In the genomic region with DNA sequence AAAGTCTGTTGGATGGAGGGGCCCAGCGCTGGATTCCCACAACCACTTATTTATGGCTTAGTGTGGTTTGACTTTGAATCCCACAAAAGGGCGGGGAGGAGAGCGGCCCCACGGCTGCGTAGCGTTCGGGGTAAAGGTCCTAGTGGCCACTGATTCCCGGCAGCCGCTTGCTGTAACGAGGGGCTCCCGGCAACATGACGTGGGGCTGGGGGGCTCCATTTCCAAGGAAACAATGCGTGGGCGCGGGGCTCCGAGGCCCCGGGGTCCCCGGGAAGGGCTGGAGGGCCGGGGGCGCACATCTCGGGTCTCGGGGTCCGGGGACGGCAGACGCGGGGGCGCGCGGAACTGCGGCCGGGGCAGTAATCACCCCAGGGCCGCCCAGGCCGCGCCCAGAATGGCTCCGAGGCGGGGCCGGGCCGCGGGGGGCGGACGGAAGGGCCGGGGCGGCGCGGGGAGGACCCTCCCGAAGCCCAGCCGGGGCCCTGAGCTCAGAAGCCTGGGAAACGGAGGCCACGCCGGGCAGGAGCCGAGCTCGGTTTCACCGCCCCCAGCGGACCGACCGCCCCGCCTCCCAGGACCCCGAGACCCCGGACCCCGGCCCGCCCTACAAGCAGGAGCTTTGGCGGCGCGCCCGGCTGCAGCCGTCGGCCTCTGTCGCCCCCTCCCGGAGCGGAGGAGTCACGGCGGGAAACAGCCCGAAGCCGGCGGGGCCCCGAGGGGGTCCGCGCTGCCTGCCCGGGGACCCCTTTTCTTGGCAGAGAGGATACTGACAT, we compare ENCODE assay signal across 8 cellular contexts. TPM values are rescaled to one million over a fixed set of nuclear protein-coding genes. Genes with fewer than 3 reads are reported as not detected.
DNase-seq lines count a peak whose midpoint lies in the region; ATAC-seq and TF ChIP-seq lines count a peak whose summit lies in the region.

No MANE protein-coding gene starts in this region.

- TF ChIP-seq CTCF in HL-60 (IDR thresholded peaks at IDR 0.05; ENCODE audit: insufficient read depth, low read length) (peak; percentile 58), foreskin keratinocyte (conservative IDR thresholded peaks at IDR 0.05) (peak; percentile 87)

- in situ Hi-C loops in Caki2 (cut with HindIII; ENCODE audit: low pct_unique_long_range_greater_than_20kb, low sequenced_read_pairs), result no loop called here

- H3K36me3 ChIP-seq in neuron (ENCODE audit: insufficient read depth, low read length) (no peaks in the 10 kb centered on the region), subcutaneous abdominal adipose tissue (ENCODE audit: control insufficient read depth in 5 of 5, insufficient read depth in 5 of 5, low read length in 5 of 5) (no peaks in the 10 kb centered on the region)

- H3K4me3 ChIP-seq in HL-60 (replicated peaks; ENCODE audit: insufficient read depth, low read length), result peak overlapping the region; percentile 50
- H3K4me3 ChIP-seq in neuron (ENCODE audit: low read length), result peak overlapping the region; percentile 84
- H3K4me3 ChIP-seq in subcutaneous abdominal adipose tissue (ENCODE audit: low read depth in 1 of 5, low read length in 5 of 5), result peak overlapping the region; percentile 61 to 69 (median 64)

- DNase-seq in Caki2 (ENCODE audit: low read depth), result peak; percentile 52
- DNase-seq in HL-60 (ENCODE audit: low read depth in 1 of 2, low spot score in 1 of 2), result peak; percentile 38 to 56
- peak; percentile 88 for DNase-seq in RPMI7951 (ENCODE audit: low read depth)
- peak; percentile 51 for DNase-seq in activated gamma-delta T cell (lab: John Stamatoyannopoulos, UW)
- DNase-seq in foreskin keratinocyte, result peak in 1 of 2 donors; percentile 52

- H3K9ac ChIP-seq in subcutaneous abdominal adipose tissue (ENCODE audit: low read length in 5 of 5), result peak overlapping the region in 4 of 5 donors; percentile 75 to 85 (median 78)

- H3K27me3 ChIP-seq in HL-60 (ENCODE audit: insufficient read depth, poor library complexity, severe bottlenecking) (peaks cover 17% of the 10 kb centered on the region), foreskin keratinocyte (peaks cover 41% of the 10 kb centered on the region), neuron (ENCODE audit: insufficient read depth, low read length) (peaks cover 8% of the 10 kb centered on the region), subcutaneous abdominal adipose tissue (ENCODE audit: control insufficient read depth in 5 of 5, insufficient read depth in 4 of 5, low read length in 5 of 5) (peaks cover 0 to 7% (median 0%) of the 10 kb centered on the region in 5 donors)

- H3K27ac ChIP-seq in HL-60 (replicated peaks) (peak overlapping the region; percentile 52), foreskin keratinocyte (peak overlapping the region; percentile 80), subcutaneous abdominal adipose tissue (ENCODE audit: low read depth, low read length) (peak overlapping the region; percentile 83)

- ATAC-seq in GM19452 (IDR thresholded peaks at IDR 0.05; ENCODE audit: unreplicated experiment) (peak; percentile 87), foreskin keratinocyte (peak; percentile 78)

- no peaks in the 10 kb centered on the region for H3K9me3 ChIP-seq in neuron (ENCODE audit: low read length)
- H3K9me3 ChIP-seq in subcutaneous abdominal adipose tissue (ENCODE audit: control insufficient read depth in 5 of 5, low read length in 5 of 5), result no peaks in the 10 kb centered on the region

- H2AFZ ChIP-seq in neuron (ENCODE audit: low read depth, low read length), result peak overlapping the region; percentile 97

- H3K4me1 ChIP-seq in foreskin keratinocyte (no peaks in the 10 kb centered on the region), neuron (ENCODE audit: insufficient read depth, low read length) (peaks cover 7% of the 10 kb centered on the region), subcutaneous abdominal adipose tissue (ENCODE audit: control insufficient read depth in 5 of 5, insufficient read depth in 5 of 5, low read length in 5 of 5) (peaks cover 4 to 39% (median 30%) of the 10 kb centered on the region in 5 donors)

RNA-seq across cellular contexts. Expression of gene MLPH, which starts 11.9 kb away (rescaled TPM):
- total RNA-seq in Caki2 (2014; rRNA removed; shearing (Covaris generic); ENCODE audit: low replicate concordance), result 27.2 and 33.8 TPM in 2 replicates
- 121 and 159 TPM in 2 replicates for total RNA-seq in RPMI7951 (2014; rRNA removed; shearing (Covaris generic))
- 0.63 and 0.65 TPM in 2 replicates for total RNA-seq in foreskin keratinocyte
- 0.54 and 0.55 TPM in 2 replicates for polyA plus RNA-seq in foreskin keratinocyte

Comparison
In these comparisons a context has a peak if more than half of its experiments do, and no peak if none do; other contexts are left out.
1. RNA of gene MLPH, which starts 11.9 kb away (total RNA-seq): 121 to 159 TPM in RPMI7951 and 27.2 to 33.8 TPM in Caki2; 0.63 to 0.65 TPM in foreskin keratinocyte; every median in the first group is over 10 times any median in the second.
2. Peak in every context shown above with its lines, with median percentiles within 50 percentile points of each other: H3K27ac ChIP-seq and H3K4me3 ChIP-seq.